In genomic region chr17:79629548-79630049, GRCh38 we compare ENCODE assay signal across 19 cellular contexts. TPM values are rescaled to one million over a fixed set of nuclear protein-coding genes. Genes with fewer than 3 reads are reported as not detected.
"Had no signal": no experiment of that assay in that cellular context is flagged by ENCODE, and none has a peak within 500 bp of the region (broad histone marks: within the 10 kb centered on the region; RNA-seq: fewer than 3 reads in every experiment).

No MANE protein-coding gene starts in this region.

- DNase-seq: activated CD4-positive, alpha-beta T cell treated with anti-CD3 and anti-CD28 coated beads, Interleukin-2, amount 10 ng/mL, durations not matched to agents 24 days and 14 days; activated CD8-positive, alpha-beta T cell treated with anti-CD3 and anti-CD28 coated beads for 36 hours; activated gamma-delta T cell; cortex of kidney; effector CD4-positive, alpha-beta T cell; esophagus squamous epithelium; midbrain; stimulated activated CD4-positive, alpha-beta T cell treated with anti-CD3 and anti-CD28 coated beads, Interleukin-4, amount 100 ng/mL, for 4 hours had no signal

- H3K9me3 Mint-ChIP-seq: activated CD4-positive, alpha-beta T cell treated with anti-CD3 and anti-CD28 coated beads, Interleukin-2, amount 10 ng/mL, durations not matched to agents 24 days and 14 days; activated CD8-positive, alpha-beta T cell treated with anti-CD3 and anti-CD28 coated beads for 36 hours; activated naive CD4-positive, alpha-beta T cell treated with anti-CD3 and anti-CD28 coated beads, Interleukin-2, amount 50 U/mL, for 24 hours; activated T-cell treated with anti-CD3 and anti-CD28 coated beads, Interleukin-2, amount 50 U/mL, for 4 hours; stimulated activated memory B cell treated with anti-CD40 and anti-IgM and Interleukin-4, amounts not matched to agents 10 μg/mL and 1 μg/mL and 100 μg/mL, for 72 hours; T-cell had no signal

- H3K27me3 ChIP-seq: ovary had no signal

- H3K4me1 ChIP-seq: breast epithelium, esophagus squamous epithelium, spleen, upper lobe of right lung had no signal

- H3K9me3 ChIP-seq: breast epithelium, esophagus squamous epithelium, ovary, SK-N-SH, spleen, upper lobe of right lung had no signal

- H3K27ac ChIP-seq: breast epithelium, esophagus squamous epithelium, ovary, spleen, upper lobe of right lung had no signal

- H3K36me3 Mint-ChIP-seq: activated naive CD4-positive, alpha-beta T cell treated with anti-CD3 and anti-CD28 coated beads, Interleukin-2, amount 50 U/mL, for 24 hours; stimulated activated memory B cell treated with anti-CD40 and anti-IgM and Interleukin-4, amounts not matched to agents 10 μg/mL and 1 μg/mL and 100 μg/mL, for 72 hours; T-cell had no signal

- H3K27me3 Mint-ChIP-seq: activated CD4-positive, alpha-beta T cell treated with anti-CD3 and anti-CD28 coated beads, Interleukin-2, amount 10 ng/mL, durations not matched to agents 24 days and 14 days had no signal

- ATAC-seq: activated CD8-positive, alpha-beta T cell treated with anti-CD3 and anti-CD28 coated beads for 36 hours; activated T-cell treated with anti-CD3 and anti-CD28 coated beads, Interleukin-2, amount 50 U/mL, for 4 hours; left lobe of liver; stimulated activated memory B cell treated with anti-CD40 and anti-IgM and Interleukin-4, amounts not matched to agents 10 μg/mL and 1 μg/mL and 100 μg/mL, for 72 hours; T-cell; upper lobe of right lung had no signal

- H3K27ac Mint-ChIP-seq: activated CD4-positive, alpha-beta T cell treated with anti-CD3 and anti-CD28 coated beads, Interleukin-2, amount 10 ng/mL, durations not matched to agents 24 days and 14 days; activated CD8-positive, alpha-beta T cell treated with anti-CD3 and anti-CD28 coated beads for 36 hours; activated naive CD4-positive, alpha-beta T cell treated with anti-CD3 and anti-CD28 coated beads, Interleukin-2, amount 50 U/mL, for 24 hours; stimulated activated memory B cell treated with anti-CD40 and anti-IgM and Interleukin-4, amounts not matched to agents 10 μg/mL and 1 μg/mL and 100 μg/mL, for 72 hours; T-cell had no signal

- H3K4me3 Mint-ChIP-seq: activated CD4-positive, alpha-beta T cell treated with anti-CD3 and anti-CD28 coated beads, Interleukin-2, amount 10 ng/mL, durations not matched to agents 24 days and 14 days; activated CD8-positive, alpha-beta T cell treated with anti-CD3 and anti-CD28 coated beads for 36 hours; activated naive CD4-positive, alpha-beta T cell treated with anti-CD3 and anti-CD28 coated beads, Interleukin-2, amount 50 U/mL, for 24 hours; activated T-cell treated with anti-CD3 and anti-CD28 coated beads, Interleukin-2, amount 50 U/mL, for 4 hours; stimulated activated memory B cell treated with anti-CD40 and anti-IgM and Interleukin-4, amounts not matched to agents 10 μg/mL and 1 μg/mL and 100 μg/mL, for 72 hours; T-cell had no signal

- H3K4me3 ChIP-seq: breast epithelium, esophagus squamous epithelium, ovary, spleen, upper lobe of right lung had no signal

- H3K4me1 Mint-ChIP-seq: activated CD4-positive, alpha-beta T cell treated with anti-CD3 and anti-CD28 coated beads, Interleukin-2, amount 10 ng/mL, durations not matched to agents 24 days and 14 days; activated naive CD4-positive, alpha-beta T cell treated with anti-CD3 and anti-CD28 coated beads, Interleukin-2, amount 50 U/mL, for 24 hours; stimulated activated memory B cell treated with anti-CD40 and anti-IgM and Interleukin-4, amounts not matched to agents 10 μg/mL and 1 μg/mL and 100 μg/mL, for 72 hours; T-cell had no signal

- H3K36me3 ChIP-seq: breast epithelium, esophagus squamous epithelium, ovary, spleen, upper lobe of right lung had no signal

- H3K4me2 ChIP-seq: SK-N-SH had no signal

RNA-seq across cellular contexts. Expression of gene RBFOX3, which starts 18.7 kb away (rescaled TPM):
- total RNA-seq: activated CD4-positive, alpha-beta T cell treated with anti-CD3 and anti-CD28 coated beads, Interleukin-2, amount 10 ng/mL, durations not matched to agents 24 days and 14 days; activated CD8-positive, alpha-beta T cell treated with anti-CD3 and anti-CD28 coated beads for 36 hours; activated T-cell treated with anti-CD3 and anti-CD28 coated beads, Interleukin-2, amount 50 U/mL, for 4 hours; breast epithelium; left lobe of liver; lung microvascular endothelial cell; T-cell; upper lobe of right lung had no signal
- polyA plus RNA-seq: SK-N-SH had no signal
